In the genomic region with DNA sequence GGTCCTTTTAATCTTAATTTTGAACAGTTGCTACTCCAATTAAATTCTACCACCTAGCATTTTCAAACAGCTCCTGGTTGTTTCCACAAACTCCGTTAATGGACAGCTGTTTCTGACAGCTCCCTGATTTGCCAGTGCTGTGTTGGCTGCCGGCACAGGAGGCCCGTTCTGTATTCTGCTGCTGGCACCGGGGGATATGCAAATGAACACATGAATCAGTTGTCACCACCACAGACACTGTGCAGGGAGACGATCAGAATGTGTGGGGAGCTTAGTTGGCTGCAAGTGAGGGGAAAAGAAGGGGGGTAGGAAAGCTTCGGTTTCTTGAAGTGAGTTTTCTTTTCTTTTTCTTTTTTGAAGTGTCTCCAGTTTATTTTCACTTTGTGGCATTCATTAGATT, we compare ENCODE assay signal across 13 cellular contexts.
DNase-seq lines count a peak whose midpoint lies in the region; ATAC-seq, FAIRE-seq and TF ChIP-seq lines count a peak whose summit lies in the region.
"Had no signal": no experiment of that assay in that cellular context is flagged by ENCODE, and none has a peak within 500 bp of the region (broad histone marks: within the 10 kb centered on the region; RNA-seq: fewer than 3 reads in every experiment).

No MANE protein-coding gene starts in this region.

- TF ChIP-seq CTCF in A549 (IDR thresholded peaks at IDR 0.05) (no peak), fibroblast of the aortic adventitia (IDR thresholded peaks at IDR 0.05; ENCODE audit: insufficient read depth, low read length) (no peak), neural crest cell (conservative IDR thresholded peaks at IDR 0.05) (no peak)

- no peak for TF ChIP-seq RAD21 in A549 (conservative IDR thresholded peaks at IDR 0.05 in 1 of 2, IDR thresholded peaks at IDR 0.05 in 1 of 2)

- no peaks in the 10 kb centered on the region for H3K27me3 Mint-ChIP-seq in neural crest cell (ENCODE audit: low read depth)
- no peaks in the 10 kb centered on the region for H3K27me3 Mint-ChIP-seq in activated T-cell treated with anti-CD3 and anti-CD28 coated beads, Interleukin-2, amount 50 U/mL, for 4 hours (ENCODE audit: low read depth)
- H3K27me3 Mint-ChIP-seq in CD4-positive, alpha-beta memory T cell: no peaks in the 10 kb centered on the region

- no peak overlapping the region for H3K4me3 Mint-ChIP-seq in neural crest cell
- no peak overlapping the region for H3K4me3 Mint-ChIP-seq in activated T-cell treated with anti-CD3 and anti-CD28 coated beads, Interleukin-2, amount 50 U/mL, for 4 hours
- H3K4me3 Mint-ChIP-seq in CD4-positive, alpha-beta memory T cell: no peak overlapping the region

- TF ChIP-seq EP300 in A549 (IDR thresholded peaks at IDR 0.05): no peak

- POLR2A ChIA-PET in A549 (lab: Yijun Ruan, JAX): no interaction called here
- POLR2A ChIA-PET in CD4-positive, alpha-beta memory T cell (lab: Charles Lee; ENCODE audit: partially characterized antibody): no interaction called here

- 4% methylated on average over 6 of the region's 6 CpGs for WGBS in A549 (ENCODE audit: missing lambda C conversion rate)

- no peak overlapping the region for H3K27ac ChIP-seq in A549
- no peak overlapping the region for H3K27ac ChIP-seq in CD4-positive, alpha-beta memory T cell (ENCODE audit: low read depth, low read length)
- H3K27ac ChIP-seq: colonic mucosa, ovary, Peyer's patch had no signal

- no peaks in the 10 kb centered on the region for H3K4me1 ChIP-seq in A549
- H3K4me1 ChIP-seq in CD4-positive, alpha-beta memory T cell (ENCODE audit: insufficient read depth, low read length): no peaks in the 10 kb centered on the region
- H3K4me1 ChIP-seq: colonic mucosa, Peyer's patch had no signal

- no peaks in the 10 kb centered on the region for H3K36me3 Mint-ChIP-seq in neural crest cell (ENCODE audit: low read depth)
- no peaks in the 10 kb centered on the region for H3K36me3 Mint-ChIP-seq in activated T-cell treated with anti-CD3 and anti-CD28 coated beads, Interleukin-2, amount 50 U/mL, for 4 hours (ENCODE audit: insufficient read depth)
- no peaks in the 10 kb centered on the region for H3K36me3 Mint-ChIP-seq in CD4-positive, alpha-beta memory T cell

- peak overlapping the region; percentile 14 for H3K27ac Mint-ChIP-seq in neural crest cell (ENCODE audit: unreplicated experiment)
- no peak overlapping the region for H3K27ac Mint-ChIP-seq in CD4-positive, alpha-beta memory T cell

- no peaks in the 10 kb centered on the region; the same call in 1 of the 3 replicates for H3K9me3 ChIP-seq in A549
- H3K9me3 ChIP-seq in CD4-positive, alpha-beta memory T cell (ENCODE audit: control insufficient read depth in 1 of 2, low read length in 2 of 2): no peaks in the 10 kb centered on the region
- H3K9me3 ChIP-seq: colonic mucosa, ovary, Peyer's patch had no signal

- DNase-seq in A549 (ENCODE audit: low read depth in 1 of 2, low spot score in 1 of 2): no peak
- peak; percentile 18 for DNase-seq in NOMO-1 treated with dmso at 0.1 percent for 144 hours (lab: John Stamatoyannopoulos, UW; ENCODE audit: unreplicated experiment)
- DNase-seq in fibroblast of the aortic adventitia (ENCODE audit: low read depth): no peak
- peak; percentile 6 for DNase-seq in neural crest cell (ENCODE audit: low read depth, low spot score)
- DNase-seq in activated T-cell treated with anti-CD3 and anti-CD28 coated beads, Interleukin-2, amount 50 U/mL, for 4 hours: no peak
- DNase-seq in CD4-positive, alpha-beta memory T cell: no peak
- DNase-seq in SIG-M5 treated with dmso at 0.1 percent for 504 hours (lab: John Stamatoyannopoulos, UW; ENCODE audit: unreplicated experiment): no peak
- DNase-seq: activated T-cell treated with anti-CD3 and anti-CD28 coated beads, Interleukin-2, amount 50 U/mL, for 1 hour; colonic mucosa; NCI-H146; ovary; Peyer's patch had no signal

- CTCF ChIA-PET in A549 (lab: Yijun Ruan, JAX): no interaction called here
- CTCF ChIA-PET in CD4-positive, alpha-beta memory T cell (lab: Charles Lee; ENCODE audit: partially characterized antibody): no interaction called here

- ATAC-seq in A549 (no peak), HG03439 (IDR thresholded peaks at IDR 0.05; ENCODE audit: unreplicated experiment) (no peak)
- ATAC-seq in activated T-cell treated with anti-CD3 and anti-CD28 coated beads, Interleukin-2, amount 50 U/mL, for 4 hours: no peak

- no peaks in the 10 kb centered on the region for H3K36me3 ChIP-seq in CD4-positive, alpha-beta memory T cell (ENCODE audit: insufficient read depth, low read length)
- H3K36me3 ChIP-seq: colonic mucosa, ovary, Peyer's patch had no signal

- TF ChIP-seq POLR2A in A549 (IDR thresholded peaks at IDR 0.05; ENCODE audit: low read length): no peak

- intact Hi-C loops in CD4-positive, alpha-beta memory T cell (cut with micrococcal nuclease): no loop called here

- peak overlapping the region; percentile 36; the same call in 1 of the 3 replicates for H3K4me2 ChIP-seq in A549

- H3K4me1 Mint-ChIP-seq in neural crest cell: peaks cover 18% of the 10 kb centered on the region
- no peaks in the 10 kb centered on the region for H3K4me1 Mint-ChIP-seq in activated T-cell treated with anti-CD3 and anti-CD28 coated beads, Interleukin-2, amount 50 U/mL, for 4 hours (ENCODE audit: low read depth)
- H3K4me1 Mint-ChIP-seq in CD4-positive, alpha-beta memory T cell: no peaks in the 10 kb centered on the region

- no peaks in the 10 kb centered on the region for H3K27me3 ChIP-seq in CD4-positive, alpha-beta memory T cell (ENCODE audit: insufficient read depth, low read length)
- H3K27me3 ChIP-seq: colonic mucosa, ovary, Peyer's patch had no signal

- H3K4me3 ChIP-seq in A549 (no peak overlapping the region), fibroblast of the aortic adventitia (ENCODE audit: low read depth, low read length) (peak overlapping the region; percentile 32)
- H3K4me3 ChIP-seq in CD4-positive, alpha-beta memory T cell (ENCODE audit: low read length in 2 of 2): no peak overlapping the region
- H3K4me3 ChIP-seq: colonic mucosa, ovary had no signal

- no peak for FAIRE-seq in A549 (lab: Jason Lieb, UNC)

- no peaks in the 10 kb centered on the region for H3K9me3 Mint-ChIP-seq in neural crest cell
- peaks cover 7% of the 10 kb centered on the region for H3K9me3 Mint-ChIP-seq in activated T-cell treated with anti-CD3 and anti-CD28 coated beads, Interleukin-2, amount 50 U/mL, for 4 hours
- H3K9me3 Mint-ChIP-seq in CD4-positive, alpha-beta memory T cell: peaks cover 0 to 10% (median 4%) of the 10 kb centered on the region in 8 donors

TF ChIP-seq in A549, 52 proteins besides CTCF, POLR2A, EP300 and RAD21:
- TF ChIP-seq MAX (IDR thresholded peaks at IDR 0.05) (no peak), PBX3 (IDR thresholded peaks at IDR 0.05) (no peak), ZFP36 (IDR thresholded peaks at IDR 0.05; ENCODE audit: borderline replicate concordance, partially characterized antibody) (no peak), MAFK (IDR thresholded peaks at IDR 0.05; ENCODE audit: partially characterized antibody) (no peak), FOSL2 (IDR thresholded peaks at IDR 0.05) (no peak), FOSL2 (CRISPR knock-in tag; IDR thresholded peaks at IDR 0.05) (no peak)

Comparison
In these comparisons a context has a peak if more than half of its experiments do, and no peak if none do; other contexts are left out.
1. DNase-seq: peak in NOMO-1 treated with dmso at 0.1 percent for 144 hours (single experiment) and neural crest cell (single experiment); none in A549 (0 of 2), fibroblast of the aortic adventitia (single experiment), activated T-cell treated with anti-CD3 and anti-CD28 coated beads, Interleukin-2, amount 50 U/mL, for 4 hours (single experiment), CD4-positive, alpha-beta memory T cell (0 of 5) and SIG-M5 treated with dmso at 0.1 percent for 504 hours (single experiment).